16 cellular contexts compared by ENCODE assay signal in genomic region chr6:83804886-83805285, GRCh38. TPM values are rescaled to one million over a fixed set of nuclear protein-coding genes. Genes with fewer than 3 reads are reported as not detected.
"Had no signal": no experiment of that assay in that cellular context is flagged by ENCODE, and none has a peak within 500 bp of the region (broad histone marks: within the 10 kb centered on the region; RNA-seq: fewer than 3 reads in every experiment).

No MANE protein-coding gene starts in this region.

- H3K9me3 Mint-ChIP-seq: activated CD8-positive, alpha-beta T cell treated with anti-CD3 and anti-CD28 coated beads for 36 hours had no signal

- H3K27ac ChIP-seq: right atrium auricular region, tibial artery, vagina had no signal

- H3K4me3 ChIP-seq: right atrium auricular region, tibial artery, vagina had no signal

- ATAC-seq: activated CD4-positive, alpha-beta T cell treated with anti-CD3 and anti-CD28 coated beads for 36 hours; activated CD8-positive, alpha-beta T cell treated with anti-CD3 and anti-CD28 coated beads for 36 hours; activated T-cell treated with anti-CD3 and anti-CD28 coated beads, Interleukin-2, amount 50 U/mL, for 72 hours; esophagus mucosa had no signal

- H3K27ac Mint-ChIP-seq: activated CD4-positive, alpha-beta T cell treated with anti-CD3 and anti-CD28 coated beads for 36 hours; activated CD8-positive, alpha-beta T cell treated with anti-CD3 and anti-CD28 coated beads for 36 hours; activated naive CD8-positive, alpha-beta T cell treated with anti-CD3 and anti-CD28 coated beads for 36 hours; activated T-cell treated with anti-CD3 and anti-CD28 coated beads, Interleukin-2, amount 50 U/mL, for 72 hours had no signal

- H3K27me3 Mint-ChIP-seq: activated CD4-positive, alpha-beta T cell treated with anti-CD3 and anti-CD28 coated beads for 36 hours had no signal

- H3K36me3 Mint-ChIP-seq: activated naive CD8-positive, alpha-beta T cell treated with anti-CD3 and anti-CD28 coated beads for 36 hours had no signal

- H3K4me3 Mint-ChIP-seq: activated CD4-positive, alpha-beta T cell treated with anti-CD3 and anti-CD28 coated beads for 36 hours; activated CD8-positive, alpha-beta T cell treated with anti-CD3 and anti-CD28 coated beads for 36 hours; activated naive CD8-positive, alpha-beta T cell treated with anti-CD3 and anti-CD28 coated beads for 36 hours; activated T-cell treated with anti-CD3 and anti-CD28 coated beads, Interleukin-2, amount 50 U/mL, for 72 hours had no signal

- DNase-seq: activated CD4-positive, alpha-beta T cell treated with anti-CD3 and anti-CD28 coated beads for 36 hours; activated CD8-positive, alpha-beta memory T cell treated with anti-CD3 and anti-CD28 coated beads, Interleukin-2, amount 50 U/mL, for 4 hours; activated CD8-positive, alpha-beta T cell treated with anti-CD3 and anti-CD28 coated beads for 36 hours; activated gamma-delta T cell treated with Interleukin-2 at 50 U/mL for 16 hours; activated naive CD8-positive, alpha-beta T cell treated with anti-CD3 and anti-CD28 coated beads for 36 hours; activated T-cell treated with anti-CD3 and anti-CD28 coated beads, Interleukin-2, amount 50 U/mL, for 72 hours; cerebellar nuclear complex; dermis blood vessel endothelial cell; small intestine; tibial artery had no signal

- H3K4me1 Mint-ChIP-seq: activated CD4-positive, alpha-beta T cell treated with anti-CD3 and anti-CD28 coated beads for 36 hours; activated naive CD8-positive, alpha-beta T cell treated with anti-CD3 and anti-CD28 coated beads for 36 hours had no signal

RNA-seq across cellular contexts. Expression of gene RIPPLY2, which starts 48.3 kb away (rescaled TPM):
- total RNA-seq: activated CD4-positive, alpha-beta T cell treated with anti-CD3 and anti-CD28 coated beads for 36 hours; activated CD8-positive, alpha-beta T cell treated with anti-CD3 and anti-CD28 coated beads for 36 hours; activated naive CD8-positive, alpha-beta T cell treated with anti-CD3 and anti-CD28 coated beads for 36 hours; activated T-cell treated with anti-CD3 and anti-CD28 coated beads, Interleukin-2, amount 50 U/mL, for 72 hours; dermis blood vessel endothelial cell; esophagus mucosa; glomerular endothelial cell; lower leg skin; mesenteric fat pad; right atrium auricular region; vagina had no signal
